In the genomic region with DNA sequence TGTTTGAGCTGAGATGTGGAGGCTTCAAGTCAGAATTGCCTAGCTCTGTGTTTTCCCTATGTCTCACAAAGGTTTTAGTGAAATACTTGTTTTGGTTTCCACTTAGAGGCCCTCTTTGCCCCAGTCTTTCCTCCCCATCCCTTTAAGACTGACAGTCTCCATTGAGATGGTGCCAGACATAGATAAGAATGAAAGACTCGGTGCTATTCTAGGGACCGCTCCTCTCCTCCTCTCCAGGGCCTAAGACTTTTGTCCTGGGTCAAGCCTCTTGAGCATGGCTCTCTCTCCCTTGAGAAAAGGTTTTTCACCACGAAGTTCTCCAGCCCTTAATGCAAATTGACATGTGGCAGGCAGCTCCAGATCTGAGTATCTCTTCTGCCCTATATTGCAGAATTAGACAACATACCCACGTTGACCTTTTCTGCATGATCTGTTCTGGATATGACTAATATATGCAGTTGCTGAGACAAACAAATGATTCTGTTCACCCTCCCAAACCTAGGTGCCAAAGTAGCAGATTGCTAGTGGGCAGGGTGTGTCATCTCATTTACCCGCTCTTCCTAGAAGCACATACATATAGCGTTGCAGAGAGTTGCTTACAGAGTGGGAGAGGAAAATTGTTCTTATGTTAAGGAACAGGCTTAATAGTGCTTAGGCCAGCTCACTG, we compare ENCODE assay signal across 8 cellular contexts. TPM values are rescaled to one million over a fixed set of nuclear protein-coding genes. Genes with fewer than 3 reads are reported as not detected.
A peak's percentile ranks its signal among the peaks of the same experiment; 100 is the strongest.
DNase-seq lines count a peak whose midpoint lies in the region; ATAC-seq and TF ChIP-seq lines count a peak whose summit lies in the region.

No MANE protein-coding gene starts in this region.

- H3K14ac ChIP-seq in mesenchymal stem cell (ENCODE audit: low read length in 2 of 2), result no peak overlapping the region

- H3K27ac Mint-ChIP-seq in Caco-2 (ENCODE audit: unreplicated experiment), result no peak overlapping the region

- H3K18ac ChIP-seq in mesenchymal stem cell (ENCODE audit: low read depth in 1 of 2, low read length in 2 of 2), result no peak overlapping the region

- ATAC-seq in GM18907 (IDR thresholded peaks at IDR 0.05; ENCODE audit: unreplicated experiment) (peak; percentile 98), GM21723 (IDR thresholded peaks at IDR 0.05; ENCODE audit: unreplicated experiment) (peak; percentile 90), HG03565 (IDR thresholded peaks at IDR 0.05; ENCODE audit: unreplicated experiment) (peak; percentile 98)

- no peaks in the 10 kb centered on the region for H3K27me3 Mint-ChIP-seq in Caco-2 (ENCODE audit: insufficient read depth, unreplicated experiment)

- POLR2A ChIA-PET in Caco-2 (lab: Charles Lee), result no interaction called here

- H3K4me1 ChIP-seq in mesenchymal stem cell (ENCODE audit: control insufficient read depth, insufficient read depth, low read depth, low read length) (no peaks in the 10 kb centered on the region), Caco-2 (no peaks in the 10 kb centered on the region)

- CTCF ChIA-PET in Caco-2 (lab: Charles Lee), result no interaction called here

- H3K27me3 ChIP-seq in mesenchymal stem cell (ENCODE audit: control insufficient read depth in 1 of 2, insufficient read depth in 1 of 2, low read length in 2 of 2) (no peaks in the 10 kb centered on the region), Caco-2 (replicated peaks; ENCODE audit: control insufficient read depth, insufficient read depth, low read length) (no peaks in the 10 kb centered on the region)

- no peak overlapping the region for H3K4ac ChIP-seq in mesenchymal stem cell (ENCODE audit: low read depth in 1 of 2, low read length in 2 of 2)

- no peak overlapping the region for H2BK15ac ChIP-seq in mesenchymal stem cell (ENCODE audit: low read depth, poor library complexity, severe bottlenecking)

- no peaks in the 10 kb centered on the region for H3K79me1 ChIP-seq in mesenchymal stem cell (replicated peaks; ENCODE audit: low read length, poor library complexity, severe bottlenecking)

- H3K9ac ChIP-seq in mesenchymal stem cell (ENCODE audit: low read length), result no peak overlapping the region

- no peak overlapping the region for H3K4me3 Mint-ChIP-seq in Caco-2 (ENCODE audit: unreplicated experiment)

- H2AK5ac ChIP-seq in mesenchymal stem cell (ENCODE audit: low read length, severe bottlenecking), result no peak overlapping the region

- no peak overlapping the region for H3K23ac ChIP-seq in mesenchymal stem cell (ENCODE audit: low read length in 2 of 2)

- H3K27ac ChIP-seq in mesenchymal stem cell (ENCODE audit: low read length, poor library complexity, severe bottlenecking), result no peak overlapping the region

- no peak overlapping the region for H3K4me2 ChIP-seq in mesenchymal stem cell (ENCODE audit: low read length, poor library complexity, severe bottlenecking)

- H4K8ac ChIP-seq in mesenchymal stem cell (ENCODE audit: low read length), result no peak overlapping the region

- no peak overlapping the region for H2BK5ac ChIP-seq in mesenchymal stem cell (ENCODE audit: low read depth, low read length, poor library complexity, severe bottlenecking)

- TF ChIP-seq CTCF in Caco-2 (IDR thresholded peaks at IDR 0.05; ENCODE audit: insufficient read depth in 1 of 2, low read depth in 1 of 2, low read length in 1 of 2, severe bottlenecking in 1 of 2, unreplicated experiment in 1 of 2), result no peak

- H3K4me3 ChIP-seq in mesenchymal stem cell (ENCODE audit: insufficient read depth in 1 of 2, low read depth in 1 of 2, low read length in 2 of 2) (no peak overlapping the region), Caco-2 (ENCODE audit: low read depth, low read length) (no peak overlapping the region)

- H3K36me3 Mint-ChIP-seq in Caco-2 (ENCODE audit: insufficient read depth, unreplicated experiment), result no peaks in the 10 kb centered on the region

- intact Hi-C loops in Caco-2 (cut with micrococcal nuclease; ENCODE audit: unreplicated experiment), result no loop called here

- DNase-seq in mesenchymal stem cell (peak; percentile 4), NCI-H524 (lab: John Stamatoyannopoulos, UW) (no peak), Caco-2 (no peak), SHP77 (lab: John Stamatoyannopoulos, UW) (no peak), HuH-7.5 (ENCODE audit: low spot score) (no peak)

- H2AFZ ChIP-seq in mesenchymal stem cell (ENCODE audit: low read depth, low read length), result no peak overlapping the region

- no TSS peak for BruUV-seq in Caco-2 (replicated peaks; lab: Mats Ljungman, UMichigan)

- no peak overlapping the region for H4K91ac ChIP-seq in mesenchymal stem cell (ENCODE audit: low read length)

- H3K4me1 Mint-ChIP-seq in Caco-2 (ENCODE audit: low read depth, unreplicated experiment), result no peaks in the 10 kb centered on the region

- no peaks in the 10 kb centered on the region for H3K9me3 ChIP-seq in mesenchymal stem cell (ENCODE audit: control insufficient read depth, low read length)
- H3K9me3 ChIP-seq in Caco-2, result peaks cover 3% of the 10 kb centered on the region

- H2BK120ac ChIP-seq in mesenchymal stem cell (ENCODE audit: low read depth, low read length), result no peak overlapping the region

- 89% methylated on average over 5 of the region's 6 CpGs for WGBS in mesenchymal stem cell

- no peaks in the 10 kb centered on the region for H3K36me3 ChIP-seq in mesenchymal stem cell (ENCODE audit: control insufficient read depth in 1 of 2, insufficient read depth in 2 of 2, low read depth in 1 of 2, low read length in 2 of 2)
- no peaks in the 10 kb centered on the region for H3K36me3 ChIP-seq in Caco-2 (ENCODE audit: control insufficient read depth, insufficient read depth, low read length)

- no peaks in the 10 kb centered on the region for H3K9me3 Mint-ChIP-seq in Caco-2 (ENCODE audit: unreplicated experiment)

- no peak overlapping the region for H2BK12ac ChIP-seq in mesenchymal stem cell (ENCODE audit: low read length in 2 of 2)

RNA-seq across cellular contexts. Expression of gene ACSL3, which starts 47.5 kb away (rescaled TPM):
- polyA plus RNA-seq in mesenchymal stem cell (2013, experiment 1 of 2), result 148 TPM
- 157 TPM for polyA plus RNA-seq in mesenchymal stem cell (2013, experiment 2 of 2)
- 181 and 185 TPM in 2 replicates for total RNA-seq in Caco-2 (2022)
